Comparison of ENCODE assay signal across 17 cellular contexts in the genomic region with DNA sequence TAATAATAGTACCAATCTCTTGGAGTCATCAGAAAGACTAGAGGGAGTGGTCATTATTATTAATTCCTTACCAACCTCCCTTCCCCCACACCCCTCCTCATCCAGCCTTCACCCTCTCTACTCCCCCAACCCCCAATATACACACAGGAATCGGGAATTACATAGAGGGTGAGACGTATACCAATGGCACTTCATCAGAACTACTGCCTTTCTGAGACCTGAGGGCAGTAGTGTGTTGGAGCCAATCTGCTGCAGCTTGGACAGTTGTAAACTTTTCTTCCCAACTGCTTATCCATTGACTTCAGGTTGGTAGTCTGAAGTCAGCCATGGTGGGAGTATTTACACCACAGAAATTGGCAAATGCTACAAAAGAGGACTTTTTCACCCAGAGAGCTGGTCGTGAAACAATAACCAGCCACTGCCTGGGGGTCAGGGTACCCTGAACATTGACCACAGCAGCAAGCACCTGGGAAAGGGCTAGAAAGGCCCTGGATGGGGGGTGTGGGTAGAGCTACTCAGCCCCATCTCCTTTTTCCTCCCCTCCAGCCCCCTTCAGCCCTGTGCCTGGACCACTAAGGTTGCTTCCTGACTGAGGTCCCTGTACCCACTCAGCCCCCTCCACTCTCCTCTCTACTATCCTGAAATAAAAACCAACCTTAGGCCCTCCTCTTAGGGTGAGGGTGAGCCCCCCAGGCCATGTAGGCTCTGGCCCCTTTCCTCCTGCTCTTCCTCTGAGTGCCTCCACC.
DNase-seq lines count a peak whose midpoint lies in the region; ATAC-seq, FAIRE-seq and TF ChIP-seq lines count a peak whose summit lies in the region.
"Had no signal": no experiment of that assay in that cellular context is flagged by ENCODE, and none has a peak within 500 bp of the region (broad histone marks: within the 10 kb centered on the region; RNA-seq: fewer than 3 reads in every experiment).

No MANE protein-coding gene starts in this region.

- peaks cover 17% of the 10 kb centered on the region for H3K27me3 Mint-ChIP-seq in neural progenitor cell (ENCODE audit: insufficient read depth, low read depth)

- no peak for TF ChIP-seq CTCF in right atrium auricular region (IDR thresholded peaks at IDR 0.05)
- TF ChIP-seq CTCF in heart left ventricle (IDR thresholded peaks at IDR 0.05) = no peak
- no peak for TF ChIP-seq CTCF in K562 (IDR thresholded peaks at IDR 0.05 in 2 of 3, conservative IDR thresholded peaks at IDR 0.05 in 1 of 3; ENCODE audit: insufficient read depth in 2 of 3, low read depth in 1 of 3, low read length in 3 of 3)
- no peak for TF ChIP-seq CTCF in neural progenitor cell (IDR thresholded peaks at IDR 0.05)

- peak overlapping the region; percentile 6 for H3K4me3 Mint-ChIP-seq in neural progenitor cell
- H3K4me3 Mint-ChIP-seq: CD14-positive monocyte, IgD-negative memory B cell had no signal

- H3K9me1 ChIP-seq in K562 (ENCODE audit: control insufficient read depth, insufficient read depth, low read length) = no peaks in the 10 kb centered on the region

- POLR2A ChIA-PET in K562 (lab: Yijun Ruan, JAX) = interaction anchor here (0.5 to 1.4 kb wide), 5 partner anchors 8 to 183 kb away, joined by 3 to 5 read pairs (median 3); no protein-coding TSS in a partner anchor

- H3K9me3 ChIP-seq in right atrium auricular region (no peaks in the 10 kb centered on the region), heart left ventricle (no peaks in the 10 kb centered on the region), K562 (replicated peaks; ENCODE audit: control insufficient read depth, insufficient read depth, low read depth, low read length) (no peaks in the 10 kb centered on the region), neural progenitor cell (ENCODE audit: low read depth) (no peaks in the 10 kb centered on the region)

- H3K4me1 Mint-ChIP-seq in neural progenitor cell = peaks cover 54% of the 10 kb centered on the region

- H3K9ac ChIP-seq in K562 (ENCODE audit: insufficient read depth in 1 of 2, low read depth in 2 of 2, low read length in 2 of 2) = peak overlapping the region; percentile 0 to 70; a peak in 2 of 4 replicates
- H3K9ac ChIP-seq in neural progenitor cell = no peak overlapping the region

- H3F3A ChIP-seq in neural progenitor cell (ENCODE audit: low read depth) = peaks cover 17% of the 10 kb centered on the region

- no peaks in the 10 kb centered on the region for H3K79me2 ChIP-seq in K562 (ENCODE audit: control insufficient read depth, insufficient read depth, low read length)
- no peaks in the 10 kb centered on the region for H3K79me2 ChIP-seq in neural progenitor cell (ENCODE audit: low read depth)

- intact Hi-C loops in heart left ventricle (cut with DNase I) (no loop called here), K562 (cut with micrococcal nuclease) (no loop called here)

- ATAC-seq in heart left ventricle (no peak), K562 (0 out of 3 replicates have a peak, but pooled peaks have one; percentile 1)
- ATAC-seq: PC-3 had no signal

- 91 to 99% (median 91%) methylated on average over 3 of the region's 3 CpGs for WGBS in heart left ventricle, 4 donors
- 54% methylated on average over 3 of the region's 3 CpGs for WGBS in K562 (ENCODE audit: insufficient coverage, low coverage, missing lambda C conversion rate)

- BruUV-seq in K562 (replicated peaks; lab: Mats Ljungman, UMichigan) = TSS peak; percentile 99

- H3K9me3 Mint-ChIP-seq in neural progenitor cell = peaks cover 5% of the 10 kb centered on the region
- H3K9me3 Mint-ChIP-seq: CD14-positive monocyte, IgD-negative memory B cell had no signal

- no peaks in the 10 kb centered on the region for H3K27me3 ChIP-seq in right atrium auricular region
- H3K27me3 ChIP-seq in heart left ventricle = no peaks in the 10 kb centered on the region
- no peaks in the 10 kb centered on the region for H3K27me3 ChIP-seq in K562 (ENCODE audit: control insufficient read depth in 2 of 2, insufficient read depth in 2 of 2, low read length in 2 of 2)
- H3K27me3 ChIP-seq in neural progenitor cell = no peaks in the 10 kb centered on the region

- H3K4me3 ChIP-seq in right atrium auricular region (no peak overlapping the region), heart left ventricle (no peak overlapping the region), K562 (no peak overlapping the region), neural progenitor cell (no peak overlapping the region)

- H3K4me2 ChIP-seq in K562 (ENCODE audit: insufficient read depth, low read length) (no peak overlapping the region), neural progenitor cell (no peak overlapping the region)

- CTCF ChIA-PET in K562 (lab: Yijun Ruan, JAX; ENCODE audit: low intra/inter-chr PET ratio) = no interaction called here

- TF ChIP-seq EP300 in K562 (IDR thresholded peaks at IDR 0.05; ENCODE audit: low read length) = no peak

- no peak overlapping the region for H3K27ac ChIP-seq in right atrium auricular region
- no peak overlapping the region for H3K27ac ChIP-seq in heart left ventricle
- peak overlapping the region; percentile 56 for H3K27ac ChIP-seq in K562 (ENCODE audit: extremely low read depth, low read depth, low read length)
- H3K27ac ChIP-seq in neural progenitor cell = no peak overlapping the region

- H3K4me1 ChIP-seq in right atrium auricular region = peaks cover 0 to under 1% of the 10 kb centered on the region in 2 donors
- peaks cover 0 to 1% (median 0%) of the 10 kb centered on the region in 12 donors for H3K4me1 ChIP-seq in heart left ventricle
- H3K4me1 ChIP-seq in K562 (replicated peaks in 1 of 2; ENCODE audit: control insufficient read depth in 2 of 2, insufficient read depth in 2 of 2, low read length in 2 of 2) = peaks cover 37 to 67% of the 10 kb centered on the region in 2 experiments
- peaks cover 8% of the 10 kb centered on the region for H3K4me1 ChIP-seq in neural progenitor cell

- H3K36me3 ChIP-seq in right atrium auricular region = no peaks in the 10 kb centered on the region
- no peaks in the 10 kb centered on the region for H3K36me3 ChIP-seq in heart left ventricle
- no peaks in the 10 kb centered on the region for H3K36me3 ChIP-seq in K562 (ENCODE audit: control insufficient read depth, insufficient read depth, low read length)
- H3K36me3 ChIP-seq in neural progenitor cell = no peaks in the 10 kb centered on the region

- H4K20me1 ChIP-seq in K562 (replicated peaks; ENCODE audit: control insufficient read depth, insufficient read depth, low read length) (no peaks in the 10 kb centered on the region), neural progenitor cell (ENCODE audit: low read depth) (no peaks in the 10 kb centered on the region)

- H2AFZ ChIP-seq in K562 (ENCODE audit: low read depth, low read length) (peak overlapping the region; percentile 73), neural progenitor cell (replicated peaks) (no peak overlapping the region)

- no peaks in the 10 kb centered on the region for H3K36me3 Mint-ChIP-seq in neural progenitor cell
- H3K36me3 Mint-ChIP-seq: CD14-positive monocyte, IgD-negative memory B cell had no signal

- peak overlapping the region; percentile 62 for H3K27ac Mint-ChIP-seq in neural progenitor cell

- DNase-seq in right atrium auricular region (ENCODE audit: low spot score) (peak; percentile 9), heart left ventricle (no peak), K562 (ENCODE audit: extremely low read depth in 1 of 4, low spot score in 3 of 4) (no peak), neural progenitor cell (ENCODE audit: low spot score) (no peak), NCI-H1092 treated with DMSO at 0.1 percent for 48 hours (lab: John Stamatoyannopoulos, UW) (no peak), frontal cortex (ENCODE audit: low spot score in 2 of 2) (no peak)
- no peak for DNase-seq in stimulated activated naive CD4-positive, alpha-beta T cell treated with Interleukin-2 at 50 U/mL for 16 hours (lab: John Stamatoyannopoulos, UW)
- DNase-seq: ACHN, AML-193, COR-L47, DMS153, EL, NCI-H1417, NCI-H187 treated with DMSO at 0.1 percent for 48 hours, PC-3 had no signal

- no peak for TF ChIP-seq RAD21 in K562 (CRISPR knock-in tag; conservative IDR thresholded peaks at IDR 0.05 in 1 of 2, IDR thresholded peaks at IDR 0.05 in 1 of 2)

- TF ChIP-seq POLR2A in heart left ventricle (IDR thresholded peaks at IDR 0.05) = no peak
- TF ChIP-seq POLR2A in K562 (conservative IDR thresholded peaks at IDR 0.05) = peak; percentile 41; the same call in 1 of the 2 replicates

- FAIRE-seq in K562 (lab: Jason Lieb, UNC) (no peak), frontal cortex (lab: Jason Lieb, UNC) (no peak)

- in situ Hi-C loops in K562 (cut with MboI) = no loop called here

TF ChIP-seq in K562, 482 proteins besides CTCF, POLR2A, EP300 and RAD21 (continues in another document):
- TF ChIP-seq TBL1XR1 (IDR thresholded peaks at IDR 0.05; ENCODE audit: low read length in 2 of 2) (no peak), DMBX1 (CRISPR knock-in tag; IDR thresholded peaks at IDR 0.05; ENCODE audit: borderline replicate concordance) (0 out of 2 replicates have a peak, but pooled peaks have one; percentile 28), NR2C1 (IDR thresholded peaks at IDR 0.05) (no peak), NR2C1 (tag; IDR thresholded peaks at IDR 0.05) (peak; percentile 13; the same call in 1 of the 2 replicates), MECOM (CRISPR knock-in tag; IDR thresholded peaks at IDR 0.05) (0 out of 2 replicates have a peak, but pooled peaks have one; percentile 7), CC2D1A (IDR thresholded peaks at IDR 0.05) (no peak), HMG20B (CRISPR knock-in tag; IDR thresholded peaks at IDR 0.05) (no peak), FOXJ3 (CRISPR knock-in tag; IDR thresholded peaks at IDR 0.05) (no peak), ZKSCAN8 (CRISPR knock-in tag; IDR thresholded peaks at IDR 0.05) (peak; percentile 90), ZNF780A (CRISPR knock-in tag; IDR thresholded peaks at IDR 0.05) (no peak)
- TF ChIP-seq, protein P1, sequence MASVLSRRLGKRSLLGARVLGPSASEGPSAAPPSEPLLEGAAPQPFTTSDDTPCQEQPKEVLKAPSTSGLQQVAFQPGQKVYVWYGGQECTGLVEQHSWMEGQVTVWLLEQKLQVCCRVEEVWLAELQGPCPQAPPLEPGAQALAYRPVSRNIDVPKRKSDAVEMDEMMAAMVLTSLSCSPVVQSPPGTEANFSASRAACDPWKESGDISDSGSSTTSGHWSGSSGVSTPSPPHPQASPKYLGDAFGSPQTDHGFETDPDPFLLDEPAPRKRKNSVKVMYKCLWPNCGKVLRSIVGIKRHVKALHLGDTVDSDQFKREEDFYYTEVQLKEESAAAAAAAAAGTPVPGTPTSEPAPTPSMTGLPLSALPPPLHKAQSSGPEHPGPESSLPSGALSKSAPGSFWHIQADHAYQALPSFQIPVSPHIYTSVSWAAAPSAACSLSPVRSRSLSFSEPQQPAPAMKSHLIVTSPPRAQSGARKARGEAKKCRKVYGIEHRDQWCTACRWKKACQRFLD (CRISPR knock-in tag; IDR thresholded peaks at IDR 0.05) = 0 out of 2 replicates have a peak, but pooled peaks have one; percentile 31
- TF ChIP-seq, protein P2, sequence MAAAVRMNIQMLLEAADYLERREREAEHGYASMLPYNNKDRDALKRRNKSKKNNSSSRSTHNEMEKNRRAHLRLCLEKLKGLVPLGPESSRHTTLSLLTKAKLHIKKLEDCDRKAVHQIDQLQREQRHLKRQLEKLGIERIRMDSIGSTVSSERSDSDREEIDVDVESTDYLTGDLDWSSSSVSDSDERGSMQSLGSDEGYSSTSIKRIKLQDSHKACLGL (CRISPR knock-in tag; IDR thresholded peaks at IDR 0.05; ENCODE audit: borderline replicate concordance, poor library complexity, severe bottlenecking) = no peak
